9 cellular contexts compared by ENCODE assay signal in genomic region chr11:71250512-71251158, GRCh38. TPM values are rescaled to one million over a fixed set of nuclear protein-coding genes. Genes with fewer than 3 reads are reported as not detected.
DNase-seq lines count a peak whose midpoint lies in the region; ATAC-seq and TF ChIP-seq lines count a peak whose summit lies in the region.
"Had no signal": no experiment of that assay in that cellular context is flagged by ENCODE, and none has a peak within 500 bp of the region (broad histone marks: within the 10 kb centered on the region; RNA-seq: fewer than 3 reads in every experiment).

No MANE protein-coding gene starts in this region.

- peaks cover 67% of the 10 kb centered on the region for H3K27me3 ChIP-seq in A673 (replicated peaks; ENCODE audit: insufficient read depth, low read depth, low read length, poor library complexity)
- H3K27me3 ChIP-seq in SJSA1 (replicated peaks), result no peaks in the 10 kb centered on the region
- no peaks in the 10 kb centered on the region for H3K27me3 ChIP-seq in hepatocyte
- H3K27me3 ChIP-seq in BE2C, result peaks cover 80% of the 10 kb centered on the region

- intact Hi-C loops in A673 (cut with micrococcal nuclease; ENCODE audit: unreplicated experiment) (no loop called here), CD14-positive monocyte (cut with micrococcal nuclease) (no loop called here)

- peaks cover 57% of the 10 kb centered on the region for H3K79me2 ChIP-seq in hepatocyte

- H3K27ac ChIP-seq in A673 (ENCODE audit: low read depth, low read length, poor library complexity, severe bottlenecking) (no peak overlapping the region), SJSA1 (no peak overlapping the region), hepatocyte (no peak overlapping the region)

- H3K36me3 Mint-ChIP-seq in nephron progenitor cell (ENCODE audit: low read depth), result no peaks in the 10 kb centered on the region
- peaks cover 0 to 2% of the 10 kb centered on the region in 2 donors for H3K36me3 Mint-ChIP-seq in CD14-positive monocyte

- no peaks in the 10 kb centered on the region for H3K9me2 ChIP-seq in hepatocyte (replicated peaks; ENCODE audit: insufficient read depth)

- H3K9me3 ChIP-seq in A673 (ENCODE audit: low read depth, low read length, poor library complexity, severe bottlenecking) (no peaks in the 10 kb centered on the region), SJSA1 (replicated peaks) (no peaks in the 10 kb centered on the region), hepatocyte (ENCODE audit: low read depth) (no peaks in the 10 kb centered on the region), BE2C (no peaks in the 10 kb centered on the region)

- TF ChIP-seq CTCF in A673 (conservative IDR thresholded peaks at IDR 0.05; ENCODE audit: low read depth, low read length) (no peak), hepatocyte (IDR thresholded peaks at IDR 0.05; ENCODE audit: poor library complexity) (no peak), nephron progenitor cell (IDR thresholded peaks at IDR 0.05) (no peak), BE2C (IDR thresholded peaks at IDR 0.05; ENCODE audit: low read depth, low read length) (no peak), CD14-positive monocyte (IDR thresholded peaks at IDR 0.05) (no peak)

- no peak overlapping the region for H3K27ac Mint-ChIP-seq in nephron progenitor cell
- no peak overlapping the region for H3K27ac Mint-ChIP-seq in CD14-positive monocyte
- H3K27ac Mint-ChIP-seq: activated CD8-positive, alpha-beta T cell treated with anti-CD3 and anti-CD28 coated beads for 36 hours had no signal

- H3K4me1 Mint-ChIP-seq in nephron progenitor cell, result peaks cover 35% of the 10 kb centered on the region
- no peaks in the 10 kb centered on the region for H3K4me1 Mint-ChIP-seq in CD14-positive monocyte

- H3K4me3 ChIP-seq in A673 (ENCODE audit: low read depth, low read length, poor library complexity, severe bottlenecking) (peak overlapping the region; percentile 36), SJSA1 (peak overlapping the region; percentile 65), hepatocyte (peak overlapping the region; percentile 93), BE2C (ENCODE audit: low read depth, low read length) (no peak overlapping the region)

- peaks cover 3% of the 10 kb centered on the region for H3K4me1 ChIP-seq in A673 (ENCODE audit: insufficient read depth, low read length, poor library complexity, severe bottlenecking)
- peaks cover 16% of the 10 kb centered on the region for H3K4me1 ChIP-seq in SJSA1 (replicated peaks)
- peaks cover 35% of the 10 kb centered on the region for H3K4me1 ChIP-seq in hepatocyte (ENCODE audit: insufficient read depth)
- H3K4me1 ChIP-seq in BE2C, result no peaks in the 10 kb centered on the region

- no peak overlapping the region for H2AFZ ChIP-seq in hepatocyte

- DNase-seq in A673 (ENCODE audit: low spot score) (no peak), SJSA1 (ENCODE audit: low read depth in 1 of 2, low spot score in 2 of 2) (no peak), hepatocyte (ENCODE audit: low spot score) (no peak), nephron progenitor cell (no peak), middle frontal gyrus (ENCODE audit: extremely low spot score, low spot score) (no peak), BE2C (no peak), CD14-positive monocyte (ENCODE audit: low spot score) (no peak)
- DNase-seq: activated CD8-positive, alpha-beta T cell treated with anti-CD3 and anti-CD28 coated beads for 36 hours had no signal

- no peak for ATAC-seq in HG03354 (IDR thresholded peaks at IDR 0.05; ENCODE audit: poor library complexity, severe bottlenecking, unreplicated experiment)
- ATAC-seq: activated CD8-positive, alpha-beta T cell treated with anti-CD3 and anti-CD28 coated beads for 36 hours had no signal

- H3K36me3 ChIP-seq in A673 (ENCODE audit: insufficient read depth, low read length, poor library complexity, severe bottlenecking) (no peaks in the 10 kb centered on the region), SJSA1 (no peaks in the 10 kb centered on the region), hepatocyte (replicated peaks; ENCODE audit: insufficient read depth, low read depth) (no peaks in the 10 kb centered on the region), BE2C (no peaks in the 10 kb centered on the region)

- CTCF ChIA-PET in A673 (lab: Charles Lee), result no interaction called here

- POLR2A ChIA-PET in A673 (lab: Charles Lee; ENCODE audit: low non-redundant PET), result no interaction called here

- H3K4me3 Mint-ChIP-seq in nephron progenitor cell (peak overlapping the region; percentile 76), CD14-positive monocyte (peak overlapping the region in 1 of 2 donors; percentile 77)
- H3K4me3 Mint-ChIP-seq: activated CD8-positive, alpha-beta T cell treated with anti-CD3 and anti-CD28 coated beads for 36 hours had no signal

- no peaks in the 10 kb centered on the region for H4K20me1 ChIP-seq in hepatocyte (ENCODE audit: insufficient read depth, poor library complexity, severe bottlenecking)

- BruUV-seq in A673 (replicated peaks; lab: Mats Ljungman, UMichigan), result no TSS peak

- 29% methylated on average over 26 of the region's 29 CpGs for WGBS in hepatocyte (ENCODE audit: low lambda C conversion rate, missing lambda C conversion rate)

- peaks cover 88% of the 10 kb centered on the region for H3K27me3 Mint-ChIP-seq in nephron progenitor cell (ENCODE audit: low read depth, poor library complexity)
- H3K27me3 Mint-ChIP-seq in CD14-positive monocyte (ENCODE audit: low read depth in 3 of 3), result peaks cover 63 to 80% (median 68%) of the 10 kb centered on the region in 3 donors

- H3K9me3 Mint-ChIP-seq in nephron progenitor cell, result no peaks in the 10 kb centered on the region
- peaks cover 0 to 8% (median 3%) of the 10 kb centered on the region in 7 donors for H3K9me3 Mint-ChIP-seq in CD14-positive monocyte
- H3K9me3 Mint-ChIP-seq: activated CD8-positive, alpha-beta T cell treated with anti-CD3 and anti-CD28 coated beads for 36 hours had no signal

- H3K4me2 ChIP-seq in hepatocyte, result peak overlapping the region; percentile 91

RNA-seq across cellular contexts. Expression of gene SHANK2, which starts 1.7 kb away (rescaled TPM):
- total RNA-seq in A673 (2021) (0.71 and 0.81 TPM in 2 replicates), hepatocyte (11.9 and 17.3 TPM in 2 replicates)
- 3.3 and 10.7 TPM in 2 replicates for total RNA-seq in SJSA1 (2014; rRNA removed; shearing (Covaris generic))
- polyA plus RNA-seq in hepatocyte (18.2 and 20.7 TPM in 2 replicates), CD14-positive monocyte (not detected)
- polyA plus RNA-seq in BE2C (2012; ENCODE audit: insufficient read depth, insufficient read length, low read depth), result 9.0 TPM
- total RNA-seq: activated CD8-positive, alpha-beta T cell treated with anti-CD3 and anti-CD28 coated beads for 36 hours had no signal
